ENCODE assay signal across 14 cellular contexts in genomic region chr6:161631676-161632194, GRCh38.
A peak's percentile ranks its signal among the peaks of the same experiment; 100 is the strongest.
DNase-seq lines count a peak whose midpoint lies in the region; ATAC-seq and TF ChIP-seq lines count a peak whose summit lies in the region.
"Had no signal": no experiment of that assay in that cellular context is flagged by ENCODE, and none has a peak within 500 bp of the region (broad histone marks: within the 10 kb centered on the region; RNA-seq: fewer than 3 reads in every experiment).

No MANE protein-coding gene starts in this region.

- H3K4me3 ChIP-seq in SK-N-SH (ENCODE audit: low read depth in 2 of 2, low read length in 1 of 2): peak overlapping the region in 1 of 2 experiments; percentile 13; a peak in 1 of 4 replicates
- H3K4me3 ChIP-seq in fibroblast of villous mesenchyme (ENCODE audit: low read depth, low read length): no peak overlapping the region
- H3K4me3 ChIP-seq in CD4-positive, alpha-beta memory T cell (ENCODE audit: low read length in 2 of 2): no peak overlapping the region
- H3K4me3 ChIP-seq: HAP-1 had no signal

- no peaks in the 10 kb centered on the region for H3K9me2 ChIP-seq in SK-N-SH

- intact Hi-C loops in CD4-positive, alpha-beta memory T cell (cut with micrococcal nuclease): no loop called here

- no peak overlapping the region for H3K27ac Mint-ChIP-seq in CD4-positive, alpha-beta memory T cell

- TF ChIP-seq RAD21 in SK-N-SH (IDR thresholded peaks at IDR 0.05; ENCODE audit: low read length): no peak

- H3K79me2 ChIP-seq in SK-N-SH (ENCODE audit: insufficient read depth): no peaks in the 10 kb centered on the region

- H3F3A ChIP-seq in SK-N-SH (replicated peaks; ENCODE audit: insufficient read depth): peaks cover 6% of the 10 kb centered on the region

- peaks cover 3 to 5% (median 4%) of the 10 kb centered on the region in 4 donors for H3K4me1 Mint-ChIP-seq in CD4-positive, alpha-beta memory T cell

- DNase-seq in GM03348 (ENCODE audit: low spot score): peak; percentile 67
- peak; percentile 51 for DNase-seq in SK-N-SH
- peak; percentile 61 for DNase-seq in fibroblast of villous mesenchyme (ENCODE audit: low read depth)
- DNase-seq in smooth muscle cell of the brain vasculature (ENCODE audit: low read depth, low spot score): peak; percentile 58
- no peak for DNase-seq in CD4-positive, alpha-beta memory T cell
- no peak for DNase-seq in HK-2 (ENCODE audit: unreplicated experiment)
- DNase-seq: DMS79; NCI-H146; NCI-H774; stimulated activated CD4-positive, alpha-beta T cell treated with anti-CD3 and anti-CD28 coated beads, Interleukin-2, amount 100 ng/mL, for 48 hours; stimulated activated naive CD8-positive, alpha-beta T cell treated with anti-CD3 and anti-CD28 coated beads, Interleukin-15, Interleukin-2, amounts not matched to agents 100 U/mL and 50 U/mL, for 24 hours had no signal

- H3K36me3 ChIP-seq in SK-N-SH (replicated peaks in 1 of 2; ENCODE audit: control insufficient read depth in 1 of 2, insufficient read depth in 2 of 2, low read length in 1 of 2): no peaks in the 10 kb centered on the region
- no peaks in the 10 kb centered on the region for H3K36me3 ChIP-seq in CD4-positive, alpha-beta memory T cell (ENCODE audit: insufficient read depth, low read length)
- H3K36me3 ChIP-seq: HAP-1 had no signal

- TF ChIP-seq CTCF in SK-N-SH (IDR thresholded peaks at IDR 0.05) (no peak), fibroblast of villous mesenchyme (IDR thresholded peaks at IDR 0.05; ENCODE audit: insufficient read depth, low read depth, low read length) (no peak)

- H3K27me3 Mint-ChIP-seq in CD4-positive, alpha-beta memory T cell: no peaks in the 10 kb centered on the region
- H3K27me3 Mint-ChIP-seq: central memory CD8-positive, alpha-beta T cell had no signal

- H3K36me3 Mint-ChIP-seq in CD4-positive, alpha-beta memory T cell: peaks cover 0 to 5% of the 10 kb centered on the region in 2 donors

- CTCF ChIA-PET in SK-N-SH (lab: Yijun Ruan, JAX): interaction anchor here (0.7 to 1.0 kb wide), 2 partner anchors 9 to 16 kb away, joined by 3 read pairs; no protein-coding TSS in a partner anchor
- CTCF ChIA-PET in CD4-positive, alpha-beta memory T cell (lab: Charles Lee; ENCODE audit: partially characterized antibody): interaction anchor here (0.5 kb wide), 1 partner anchor 199 kb away, joined by 3 read pairs; no protein-coding TSS in a partner anchor

- peak overlapping the region; percentile 29; the same call in 1 of the 2 replicates for H3K4me2 ChIP-seq in SK-N-SH

- no peaks in the 10 kb centered on the region for H3K9me3 ChIP-seq in SK-N-SH
- no peaks in the 10 kb centered on the region for H3K9me3 ChIP-seq in CD4-positive, alpha-beta memory T cell (ENCODE audit: control insufficient read depth in 1 of 2, low read length in 2 of 2)
- H3K9me3 ChIP-seq: HAP-1 had no signal

- WGBS in SK-N-SH (ENCODE audit: low lambda C conversion rate): 4% methylated on average over 2 of the region's 2 CpGs

- peaks cover 0 to 7% (median 1%) of the 10 kb centered on the region in 8 donors for H3K9me3 Mint-ChIP-seq in CD4-positive, alpha-beta memory T cell

- POLR2A ChIA-PET in SK-N-SH (lab: Yijun Ruan, JAX): no interaction called here
- POLR2A ChIA-PET in CD4-positive, alpha-beta memory T cell (lab: Charles Lee; ENCODE audit: partially characterized antibody): no interaction called here

- no peaks in the 10 kb centered on the region for H4K20me1 ChIP-seq in SK-N-SH (ENCODE audit: insufficient read depth)

- no peaks in the 10 kb centered on the region for H3K27me3 ChIP-seq in SK-N-SH (ENCODE audit: insufficient read depth)
- no peaks in the 10 kb centered on the region for H3K27me3 ChIP-seq in CD4-positive, alpha-beta memory T cell (ENCODE audit: insufficient read depth, low read length)

- peaks cover 7 to 9% of the 10 kb centered on the region in 2 experiments for H3K4me1 ChIP-seq in SK-N-SH (ENCODE audit: control insufficient read depth in 1 of 2, insufficient read depth in 2 of 2, low read depth in 1 of 2, low read length in 1 of 2)
- peaks cover 6% of the 10 kb centered on the region for H3K4me1 ChIP-seq in CD4-positive, alpha-beta memory T cell (ENCODE audit: insufficient read depth, low read length)

- peak overlapping the region; percentile 81 to 86 for H3K27ac ChIP-seq in SK-N-SH (ENCODE audit: low read depth in 2 of 2, low read length in 1 of 2)
- H3K27ac ChIP-seq in CD4-positive, alpha-beta memory T cell (ENCODE audit: low read depth, low read length): no peak overlapping the region

- 0 out of 4 replicates have a peak, but pooled peaks of 1 of the 2 experiments have one; percentile 10 for TF ChIP-seq EP300 in SK-N-SH (IDR thresholded peaks at IDR 0.05; ENCODE audit: borderline replicate concordance in 1 of 2, low read depth in 1 of 2, low read length in 1 of 2)

- ATAC-seq in HG03097 (IDR thresholded peaks at IDR 0.05; ENCODE audit: low FRiP score, unreplicated experiment): no peak
- ATAC-seq: stimulated activated naive CD8-positive, alpha-beta T cell treated with anti-CD3 and anti-CD28 coated beads, Interleukin-15, Interleukin-2, amounts not matched to agents 100 U/mL and 50 U/mL, for 24 hours had no signal

- H3K4me3 Mint-ChIP-seq in CD4-positive, alpha-beta memory T cell: peak overlapping the region in 3 of 8 donors; percentile 6 to 18 (median 16)
- H3K4me3 Mint-ChIP-seq: central memory CD8-positive, alpha-beta T cell had no signal

- peak overlapping the region; percentile 27 for H2AFZ ChIP-seq in SK-N-SH (ENCODE audit: low read depth)

- no peak overlapping the region for H3K9ac ChIP-seq in SK-N-SH

TF ChIP-seq in SK-N-SH, 30 proteins besides CTCF, POLR2A, EP300 and RAD21 (continues in another document):
- no peak for TF ChIP-seq EZH2phosphoT487 (IDR thresholded peaks at IDR 0.05; ENCODE audit: borderline replicate concordance, low read depth)
- TF ChIP-seq MXI1 (IDR thresholded peaks at IDR 0.05; ENCODE audit: low read depth, low read length): no peak
- TF ChIP-seq JUND (IDR thresholded peaks at IDR 0.05): peak; percentile 51
- no peak for TF ChIP-seq ELF1 (IDR thresholded peaks at IDR 0.05)
- TF ChIP-seq POLR2AphosphoS5 (IDR thresholded peaks at IDR 0.05; ENCODE audit: low read depth, low read length): peak; percentile 26; the same call in 1 of the 2 replicates
- no peak; the same call in 1 of the 2 replicates for TF ChIP-seq NFIC (IDR thresholded peaks at IDR 0.05; ENCODE audit: borderline replicate concordance)
- TF ChIP-seq YY1 (IDR thresholded peaks at IDR 0.05; ENCODE audit: low read depth): no peak
- TF ChIP-seq GATA2 (CRISPR knock-in tag; IDR thresholded peaks at IDR 0.05): no peak
- no peak for TF ChIP-seq RFX5 (IDR thresholded peaks at IDR 0.05; ENCODE audit: low read length)
- TF ChIP-seq MAX (IDR thresholded peaks at IDR 0.05; ENCODE audit: low read depth): no peak
- TF ChIP-seq TEAD4 (IDR thresholded peaks at IDR 0.05; ENCODE audit: borderline replicate concordance, insufficient read depth): 0 out of 2 replicates have a peak, but pooled peaks have one; percentile 36
- no peak for TF ChIP-seq GABPA (IDR thresholded peaks at IDR 0.05; ENCODE audit: low read depth)
- TF ChIP-seq FOXJ3 (CRISPR knock-in tag; IDR thresholded peaks at IDR 0.05): no peak
- TF ChIP-seq IRF3 (IDR thresholded peaks at IDR 0.05; ENCODE audit: low read depth, low read length): no peak
- TF ChIP-seq FOSL2 (IDR thresholded peaks at IDR 0.05; ENCODE audit: borderline replicate concordance, low read depth): peak; percentile 58; the same call in 1 of the 2 replicates
- TF ChIP-seq RXRA (IDR thresholded peaks at IDR 0.05; ENCODE audit: borderline replicate concordance, low read depth): no peak
- no peak for TF ChIP-seq FOXM1 (IDR thresholded peaks at IDR 0.05; ENCODE audit: low read depth)
- no peak for TF ChIP-seq RCOR1 (IDR thresholded peaks at IDR 0.05; ENCODE audit: low read length)
- no peak for TF ChIP-seq SIN3A (IDR thresholded peaks at IDR 0.05; ENCODE audit: borderline replicate concordance, low read depth, low read length)
- TF ChIP-seq REST (IDR thresholded peaks at IDR 0.05; ENCODE audit: low read depth, low read length): no peak

Comparison
In these comparisons a context has a peak if more than half of its experiments do, and no peak if none do; other contexts are left out.
1. DNase-seq: peak in GM03348 (single experiment), SK-N-SH (single experiment), fibroblast of villous mesenchyme (single experiment) and smooth muscle cell of the brain vasculature (single experiment); none in CD4-positive, alpha-beta memory T cell (0 of 5) and HK-2 (single experiment).